In genomic region chr20:37172836-37173235, GRCh38 we compare ENCODE assay signal across 31 cellular contexts. TPM values are rescaled to one million over a fixed set of nuclear protein-coding genes. Genes with fewer than 3 reads are reported as not detected.
"Had no signal": no experiment of that assay in that cellular context is flagged by ENCODE, and none has a peak within 500 bp of the region (broad histone marks: within the 10 kb centered on the region; RNA-seq: fewer than 3 reads in every experiment).

No MANE protein-coding gene starts in this region.

- H3K4me3 ChIP-seq: adrenal gland, ascending aorta, body of pancreas, breast epithelium, cardiac muscle cell had no signal

- H3K36me3 ChIP-seq: adrenal gland, ascending aorta, brain microvascular endothelial cell, breast epithelium, cardiac muscle cell had no signal

- ATAC-seq: activated naive CD4-positive, alpha-beta T cell treated with anti-CD3 and anti-CD28 coated beads, Interleukin-2, amount 50 U/mL, for 72 hours; activated naive CD8-positive, alpha-beta T cell treated with anti-CD3 and anti-CD28 coated beads, Interleukin-2, amount 50 U/mL, for 24 hours; activated T-cell treated with anti-CD3 and anti-CD28 coated beads, Interleukin-2, amount 50 U/mL, for 4 hours; activated T-cell treated with anti-CD3 and anti-CD28 coated beads, Interleukin-2, amount 50 U/mL, for 72 hours; activated T-helper 17 cell treated with anti-CD3 and anti-CD28 coated beads, Interleukin-2, amount 50 U/mL, for 72 hours; body of pancreas had no signal

- H3K27ac ChIP-seq: adrenal gland, ascending aorta, body of pancreas, brain microvascular endothelial cell, breast epithelium, cardiac muscle cell had no signal

- H3K9me3 ChIP-seq: adrenal gland, ascending aorta, body of pancreas, breast epithelium had no signal

- DNase-seq: activated effector memory CD4-positive, alpha-beta T cell treated with anti-CD3 and anti-CD28 coated beads, Interleukin-2, amount 50 U/mL, for 16 hours; activated effector memory CD4-positive, alpha-beta T cell treated with Interleukin-2 at 50 U/mL for 16 hours; activated gamma-delta T cell; activated gamma-delta T cell treated with Interleukin-2 at 50 U/mL for 16 hours; activated naive CD4-positive, alpha-beta T cell; activated naive CD4-positive, alpha-beta T cell treated with anti-CD3 and anti-CD28 coated beads for 36 hours; activated naive CD4-positive, alpha-beta T cell treated with anti-CD3 and anti-CD28 coated beads, Interleukin-2, amount 10 ng/mL, durations not matched to agents 7 days and 5 days; activated naive CD4-positive, alpha-beta T cell treated with anti-CD3 and anti-CD28 coated beads, Interleukin-2, amount 50 U/mL, for 16 hours; activated naive CD4-positive, alpha-beta T cell treated with Interleukin-2 at 50 U/mL for 16 hours; activated naive CD8-positive, alpha-beta T cell treated with anti-CD3 and anti-CD28 coated beads for 36 hours; activated naive CD8-positive, alpha-beta T cell treated with anti-CD3 and anti-CD28 coated beads, Interleukin-2, amount 10 ng/mL, durations not matched to agents 7 days and 5 days; activated naive CD8-positive, alpha-beta T cell treated with anti-CD3 and anti-CD28 coated beads, Interleukin-2, amount 50 U/mL, for 24 hours; activated T-cell treated with anti-CD3 and anti-CD28 coated beads, Interleukin-2, amount 50 U/mL, for 24 hours; activated T-cell treated with anti-CD3 and anti-CD28 coated beads, Interleukin-2, amount 50 U/mL, for 4 hours; activated T-cell treated with anti-CD3 and anti-CD28 coated beads, Interleukin-2, amount 50 U/mL, for 48 hours; activated T-cell treated with anti-CD3 and anti-CD28 coated beads, Interleukin-2, amount 50 U/mL, for 72 hours; adrenal gland; amniotic stem cell; amygdala; aorta; body of pancreas; brain microvascular endothelial cell; central memory CD4-positive, alpha-beta T cell; cerebellar nuclear complex had no signal

- H3K4me1 ChIP-seq: ascending aorta, breast epithelium had no signal

- H3K27me3 ChIP-seq: adrenal gland, ascending aorta, body of pancreas, brain microvascular endothelial cell, breast epithelium, cardiac muscle cell had no signal

- FAIRE-seq: astrocyte, bronchial epithelial cell had no signal

RNA-seq across cellular contexts. Expression of gene MROH8, which starts 6.5 kb away (rescaled TPM):
- total RNA-seq: ascending aorta had no signal
